8 cellular contexts compared by ENCODE assay signal in the genomic region with DNA sequence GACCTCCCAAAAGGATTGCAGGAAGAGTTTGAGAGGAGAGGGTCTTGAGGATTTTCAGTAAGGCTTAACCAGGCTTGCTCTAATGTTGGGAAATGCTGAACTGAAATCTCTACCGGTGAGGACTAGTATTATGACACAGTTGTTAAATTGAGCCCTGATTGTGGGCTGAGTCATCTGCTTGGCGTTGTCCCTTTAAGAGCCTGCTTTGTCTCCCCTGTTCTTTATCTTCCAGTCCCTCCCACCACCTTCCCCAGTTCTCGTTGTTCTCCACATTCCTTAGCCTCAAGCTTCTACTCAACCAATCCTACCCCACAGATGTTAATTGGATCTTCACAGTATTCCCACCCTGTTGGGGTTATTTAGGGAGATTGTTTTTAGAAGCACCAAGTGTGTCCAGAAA. TPM values are rescaled to one million over a fixed set of nuclear protein-coding genes. Genes with fewer than 3 reads are reported as not detected.
DNase-seq lines count a peak whose midpoint lies in the region; ATAC-seq and TF ChIP-seq lines count a peak whose summit lies in the region.
"Had no signal": no experiment of that assay in that cellular context is flagged by ENCODE, and none has a peak within 500 bp of the region (broad histone marks: within the 10 kb centered on the region; RNA-seq: fewer than 3 reads in every experiment).

No MANE protein-coding gene starts in this region.

- H3K27me3 Mint-ChIP-seq in activated T-cell treated with anti-CD3 and anti-CD28 coated beads, Interleukin-2, amount 50 U/mL, for 4 hours (ENCODE audit: low read depth): peaks cover 3% of the 10 kb centered on the region

- no peaks in the 10 kb centered on the region for H3K9me3 ChIP-seq in thoracic aorta

- peaks cover 16% of the 10 kb centered on the region for H3K4me1 Mint-ChIP-seq in activated T-cell treated with anti-CD3 and anti-CD28 coated beads, Interleukin-2, amount 50 U/mL, for 4 hours (ENCODE audit: low read depth)

- H3K36me3 ChIP-seq in thoracic aorta: no peaks in the 10 kb centered on the region

- no peaks in the 10 kb centered on the region for H3K36me3 Mint-ChIP-seq in activated T-cell treated with anti-CD3 and anti-CD28 coated beads, Interleukin-2, amount 50 U/mL, for 4 hours (ENCODE audit: insufficient read depth)

- TF ChIP-seq CTCF in thoracic aorta (IDR thresholded peaks at IDR 0.05): no peak

- H3K27ac ChIP-seq in thoracic aorta: no peak overlapping the region

- H3K9me3 Mint-ChIP-seq in activated T-cell treated with anti-CD3 and anti-CD28 coated beads, Interleukin-2, amount 50 U/mL, for 4 hours: no peaks in the 10 kb centered on the region

- peak; percentile 29 for ATAC-seq in thoracic aorta (ENCODE audit: insufficient number of reproducible peaks, low FRiP score, low read depth)
- no peak for ATAC-seq in HG02852 (IDR thresholded peaks at IDR 0.05; ENCODE audit: unreplicated experiment)
- no peak for ATAC-seq in activated T-cell treated with anti-CD3 and anti-CD28 coated beads, Interleukin-2, amount 50 U/mL, for 4 hours

- H3K4me3 Mint-ChIP-seq in activated T-cell treated with anti-CD3 and anti-CD28 coated beads, Interleukin-2, amount 50 U/mL, for 4 hours: no peak overlapping the region

- H3K27me3 ChIP-seq in thoracic aorta (replicated peaks; ENCODE audit: insufficient read depth): no peaks in the 10 kb centered on the region

- DNase-seq in HT1080 (ENCODE audit: low read depth): peak; percentile 85
- DNase-seq in amniotic epithelial cell (ENCODE audit: low read depth): peak; percentile 92
- DNase-seq in iPS DF 4.7 (ENCODE audit: extremely low read depth, low spot score): peak; percentile 41
- no peak for DNase-seq in thoracic aorta (ENCODE audit: low spot score)
- no peak for DNase-seq in NCI-H345 treated with DMSO at 0.1 percent for 48 hours (lab: John Stamatoyannopoulos, UW; ENCODE audit: unreplicated experiment)
- no peak for DNase-seq in activated T-cell treated with anti-CD3 and anti-CD28 coated beads, Interleukin-2, amount 50 U/mL, for 4 hours

- no peak overlapping the region for H3K4me3 ChIP-seq in thoracic aorta
- H3K4me3 ChIP-seq: skin epidermis had no signal

- peaks cover 18 to 36% of the 10 kb centered on the region in 2 donors for H3K4me1 ChIP-seq in thoracic aorta (ENCODE audit: control insufficient read depth in 1 of 2, low read depth in 2 of 2)

RNA-seq across cellular contexts. Expression of a gene that starts 57.7 kb away (rescaled TPM):
- total RNA-seq in HT1080 (2014; rRNA removed; shearing (Covaris generic)): not detected in 2 replicates
- 0.05 and 0.10 TPM in 2 replicates for polyA plus RNA-seq in HT1080 (2015; cell fraction: cytosol; rRNA removed)
- not detected in 2 replicates for polyA plus RNA-seq in HT1080 (2015; cell fraction: nucleus; rRNA removed)
- total RNA-seq in thoracic aorta: not detected
- total RNA-seq in activated T-cell treated with anti-CD3 and anti-CD28 coated beads, Interleukin-2, amount 50 U/mL, for 4 hours: under 1 TPM in 2 of 3 donors, not detected in 1; 0.21 to 0.22 TPM

Comparison
In these comparisons a context has a peak if more than half of its experiments do, and no peak if none do; other contexts are left out.
1. DNase-seq: peak in HT1080 (single experiment), amniotic epithelial cell (single experiment) and iPS DF 4.7 (single experiment); none in thoracic aorta (single experiment), NCI-H345 treated with DMSO at 0.1 percent for 48 hours (single experiment) and activated T-cell treated with anti-CD3 and anti-CD28 coated beads, Interleukin-2, amount 50 U/mL, for 4 hours (single experiment).